Comparison of ENCODE assay signal across 17 cellular contexts in genomic region chr11:14449302-14449714, GRCh38. TPM values are rescaled to one million over a fixed set of nuclear protein-coding genes. Genes with fewer than 3 reads are reported as not detected.
DNase-seq lines count a peak whose midpoint lies in the region; ATAC-seq and TF ChIP-seq lines count a peak whose summit lies in the region.
"Had no signal": no experiment of that assay in that cellular context is flagged by ENCODE, and none has a peak within 500 bp of the region (broad histone marks: within the 10 kb centered on the region; RNA-seq: fewer than 3 reads in every experiment).

No MANE protein-coding gene starts in this region.

- no peaks in the 10 kb centered on the region for H3K9me3 Mint-ChIP-seq in CD14-positive monocyte
- H3K9me3 Mint-ChIP-seq: CD8-positive, alpha-beta memory T cell; stimulated activated naive CD8-positive, alpha-beta T cell treated with anti-CD3 and anti-CD28 coated beads, Interleukin-15, Interleukin-2, amounts not matched to agents 100 ng/mL and 50 ng/mL, for 24 hours; type B pancreatic cell had no signal

- H3K4me1 ChIP-seq in adipocyte (ENCODE audit: control insufficient read depth, insufficient read depth, low read length) (peaks cover 43% of the 10 kb centered on the region), left ventricle myocardium inferior (peaks cover 16% of the 10 kb centered on the region)

- peaks cover 5% of the 10 kb centered on the region for H3K36me3 ChIP-seq in adipocyte (ENCODE audit: control insufficient read depth, insufficient read depth, low read length, severe bottlenecking)
- H3K36me3 ChIP-seq in left ventricle myocardium inferior, result peaks cover 14% of the 10 kb centered on the region

- H3K4me1 Mint-ChIP-seq in CD14-positive monocyte, result no peaks in the 10 kb centered on the region

- peak overlapping the region; percentile 69 for H3K9ac ChIP-seq in adipocyte (ENCODE audit: low read length)

- H3K27ac ChIP-seq in left ventricle myocardium inferior (replicated peaks), result peak overlapping the region; percentile 52

- TF ChIP-seq CTCF in left ventricle myocardium inferior (IDR thresholded peaks at IDR 0.05; ENCODE audit: borderline replicate concordance) (no peak), CD14-positive monocyte (IDR thresholded peaks at IDR 0.05) (no peak)

- no peak overlapping the region for H3K27ac Mint-ChIP-seq in CD14-positive monocyte
- H3K27ac Mint-ChIP-seq: activated CD4-positive, alpha-beta T cell treated with anti-CD3 and anti-CD28 coated beads for 36 hours; stimulated activated naive CD8-positive, alpha-beta T cell treated with anti-CD3 and anti-CD28 coated beads, Interleukin-15, Interleukin-2, amounts not matched to agents 100 ng/mL and 50 ng/mL, for 24 hours; type B pancreatic cell had no signal

- H3K9me3 ChIP-seq in adipocyte (ENCODE audit: control insufficient read depth, low read length) (no peaks in the 10 kb centered on the region), left ventricle myocardium inferior (replicated peaks) (no peaks in the 10 kb centered on the region)

- H3K27me3 Mint-ChIP-seq in CD14-positive monocyte (ENCODE audit: low read depth in 3 of 3), result no peaks in the 10 kb centered on the region
- H3K27me3 Mint-ChIP-seq: activated CD4-positive, alpha-beta T cell treated with anti-CD3 and anti-CD28 coated beads for 36 hours; CD8-positive, alpha-beta memory T cell; stimulated activated naive CD8-positive, alpha-beta T cell treated with anti-CD3 and anti-CD28 coated beads, Interleukin-15, Interleukin-2, amounts not matched to agents 100 ng/mL and 50 ng/mL, for 24 hours; type B pancreatic cell had no signal

- H3K27me3 ChIP-seq in adipocyte (replicated peaks; ENCODE audit: control insufficient read depth, insufficient read depth, low read length) (no peaks in the 10 kb centered on the region), left ventricle myocardium inferior (ENCODE audit: low read depth) (no peaks in the 10 kb centered on the region)

- H3K36me3 Mint-ChIP-seq in CD14-positive monocyte, result peaks cover 15 to 26% of the 10 kb centered on the region in 2 donors

- DNase-seq in Right ventricle myocardium superior, result no peak
- DNase-seq in cardiac septum (ENCODE audit: low spot score), result no peak
- DNase-seq in adipocyte (ENCODE audit: low read depth), result peak; percentile 46
- no peak for DNase-seq in left ventricle myocardium inferior
- no peak for DNase-seq in CD14-positive monocyte (ENCODE audit: low spot score)
- no peak for DNase-seq in midbrain (lab: John Stamatoyannopoulos, UW)
- no peak for DNase-seq in NCI-H146 treated with DMSO at 0.1 percent for 48 hours (lab: John Stamatoyannopoulos, UW; ENCODE audit: unreplicated experiment)
- DNase-seq in putamen (ENCODE audit: low spot score), result no peak
- DNase-seq: activated CD4-positive, alpha-beta T cell treated with anti-CD3 and anti-CD28 coated beads for 36 hours; activated CD8-positive, alpha-beta memory T cell treated with anti-CD3 and anti-CD28 coated beads, Interleukin-2, amount 50 U/mL, for 4 hours; CD8-positive, alpha-beta memory T cell; cortex of kidney; mesendoderm; NCI-H2029 treated with DMSO at 0.1 percent for 48 hours; NCI-H526 treated with DMSO at 0.1 percent for 48 hours had no signal

- H3K4me3 Mint-ChIP-seq in CD14-positive monocyte, result no peak overlapping the region
- H3K4me3 Mint-ChIP-seq: activated CD4-positive, alpha-beta T cell treated with anti-CD3 and anti-CD28 coated beads for 36 hours; CD8-positive, alpha-beta memory T cell; stimulated activated naive CD8-positive, alpha-beta T cell treated with anti-CD3 and anti-CD28 coated beads, Interleukin-15, Interleukin-2, amounts not matched to agents 100 ng/mL and 50 ng/mL, for 24 hours; type B pancreatic cell had no signal

- intact Hi-C loops in Right ventricle myocardium superior (cut with DNase I) (no loop called here), cardiac septum (cut with DNase I) (no loop called here), left ventricle myocardium inferior (cut with micrococcal nuclease) (no loop called here), CD14-positive monocyte (cut with micrococcal nuclease) (no loop called here)

- ATAC-seq in Right ventricle myocardium superior (ENCODE audit: poor library complexity), result peak; percentile 43
- ATAC-seq: activated CD4-positive, alpha-beta T cell treated with anti-CD3 and anti-CD28 coated beads for 36 hours had no signal

- H3K4me3 ChIP-seq in adipocyte (ENCODE audit: low read length) (no peak overlapping the region), left ventricle myocardium inferior (no peak overlapping the region)

RNA-seq across cellular contexts. Expression of gene COPB1, which starts 50.3 kb away (rescaled TPM):
- total RNA-seq in Right ventricle myocardium superior, result 39.1 TPM
- total RNA-seq in cardiac septum, result 61.4 TPM
- 45.8 TPM for total RNA-seq in left ventricle myocardium inferior
- polyA plus RNA-seq in CD14-positive monocyte, result 100 to 1,000 TPM in 1 of 2 donors, 10 to 100 TPM in 1; 87.1 to 108 TPM
